Comparison of ENCODE assay signal across 15 cellular contexts in genomic region chrX:103235608-103236007, GRCh38. TPM values are rescaled to one million over a fixed set of nuclear protein-coding genes. Genes with fewer than 3 reads are reported as not detected.
"Had no signal": no experiment of that assay in that cellular context is flagged by ENCODE, and none has a peak within 500 bp of the region (broad histone marks: within the 10 kb centered on the region; RNA-seq: fewer than 3 reads in every experiment).

No MANE protein-coding gene starts in this region.

RNA-seq across cellular contexts. Expression of gene TCEAL5, which starts 40.9 kb away (rescaled TPM):
- total RNA-seq: left colon, left lung, lower lobe of right lung, mammary epithelial cell, mesothelial cell of epicardium, natural killer cell, osteocyte, progenitor cell of endocrine pancreas, pulmonary artery endothelial cell, renal cortical epithelial cell, right lobe of liver, smooth muscle cell, tibial nerve had no signal
- polyA plus RNA-seq: keratinocyte, liver, mammary epithelial cell, smooth muscle cell had no signal
